In the genomic region with DNA sequence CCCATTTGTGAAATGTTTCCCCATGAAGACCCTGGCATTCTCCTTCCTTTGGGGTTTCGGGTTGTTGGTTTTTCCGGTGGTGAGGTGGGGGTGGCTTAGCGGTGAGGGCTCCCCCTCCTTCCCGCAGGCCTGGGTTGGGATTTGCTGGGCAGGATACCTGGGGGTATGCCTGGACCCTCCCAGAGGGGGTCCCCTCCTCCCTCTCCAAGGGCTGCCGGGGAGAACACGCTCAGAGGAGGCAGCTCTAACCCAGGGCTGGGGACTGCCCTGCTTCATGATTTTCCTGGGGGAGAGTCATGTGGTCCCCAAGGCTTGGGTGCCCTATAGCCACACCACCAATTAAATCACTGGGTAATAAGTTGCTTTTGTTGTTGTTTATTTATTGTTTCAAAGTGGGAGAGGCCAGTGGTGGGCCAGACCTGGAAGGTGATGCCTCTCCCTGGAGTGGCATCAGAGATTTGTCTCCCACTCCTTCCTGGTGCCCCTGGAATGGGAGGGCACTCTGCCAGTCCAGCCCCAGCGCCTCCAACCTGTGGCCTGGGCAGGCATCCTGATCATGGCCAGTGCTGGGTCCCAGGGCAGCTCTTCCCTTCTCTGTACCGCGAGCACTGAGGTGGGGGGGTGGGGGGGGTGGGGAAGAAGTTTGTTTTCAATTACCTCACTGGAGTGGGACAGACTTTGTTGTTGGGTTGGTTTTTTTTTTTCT, we compare ENCODE assay signal across 9 cellular contexts. TPM values are rescaled to one million over a fixed set of nuclear protein-coding genes. Genes with fewer than 3 reads are reported as not detected.
DNase-seq lines count a peak whose midpoint lies in the region; ATAC-seq and TF ChIP-seq lines count a peak whose summit lies in the region.
"Had no signal": no experiment of that assay in that cellular context is flagged by ENCODE, and none has a peak within 500 bp of the region (broad histone marks: within the 10 kb centered on the region; RNA-seq: fewer than 3 reads in every experiment).

No MANE protein-coding gene starts in this region.

- ATAC-seq in left lobe of liver (no peak), GM19467 (IDR thresholded peaks at IDR 0.05; ENCODE audit: unreplicated experiment) (no peak)

- no peaks in the 10 kb centered on the region for H3K9me3 ChIP-seq in breast epithelium
- no peaks in the 10 kb centered on the region for H3K9me3 ChIP-seq in mucosa of stomach (ENCODE audit: control insufficient read depth, low read length)
- H3K9me3 ChIP-seq: testis had no signal

- H2AFZ ChIP-seq in ACC112 (ENCODE audit: low read length, unreplicated experiment): no peak overlapping the region

- H3K27ac ChIP-seq in ACC112 (ENCODE audit: low read depth, low read length): peak overlapping the region; percentile 99
- H3K27ac ChIP-seq in breast epithelium: peak overlapping the region; percentile 91 to 96
- no peak overlapping the region for H3K27ac ChIP-seq in caudate nucleus (ENCODE audit: low read depth, low read length)

- peak overlapping the region; percentile 84 for H3K9ac ChIP-seq in mucosa of stomach (ENCODE audit: low read length)

- no peak for TF ChIP-seq CTCF in breast epithelium (IDR thresholded peaks at IDR 0.05)

- no peaks in the 10 kb centered on the region for H3K36me3 ChIP-seq in ACC112 (ENCODE audit: insufficient read depth, low read length)
- no peaks in the 10 kb centered on the region for H3K36me3 ChIP-seq in breast epithelium
- H3K36me3 ChIP-seq in mucosa of stomach (ENCODE audit: control insufficient read depth, insufficient read depth, low read length): no peaks in the 10 kb centered on the region

- H3K79me2 ChIP-seq in ACC112 (ENCODE audit: control insufficient read depth, insufficient read depth, low read length, unreplicated experiment): peaks cover 35% of the 10 kb centered on the region

- H3K27me3 ChIP-seq in ACC112 (ENCODE audit: insufficient read depth, low read length) (no peaks in the 10 kb centered on the region), breast epithelium (no peaks in the 10 kb centered on the region), mucosa of stomach (ENCODE audit: control insufficient read depth, insufficient read depth, low read length) (peaks cover 2% of the 10 kb centered on the region)
- H3K27me3 ChIP-seq: testis had no signal

- intact Hi-C loops in breast epithelium (cut with DNase I; ENCODE audit: low total_unique reads): no loop called here

- peak overlapping the region; percentile 95 for H3K4me3 ChIP-seq in ACC112 (ENCODE audit: low read depth, low read length)
- peak overlapping the region in 2 of 3 donors; percentile 75 to 94 for H3K4me3 ChIP-seq in breast epithelium
- peak overlapping the region; percentile 46 for H3K4me3 ChIP-seq in mucosa of stomach (ENCODE audit: low read length)

- DNase-seq in HK-2 (ENCODE audit: unreplicated experiment) (peak; percentile 78), breast epithelium (ENCODE audit: low spot score in 2 of 2) (no peak), left lobe of liver (ENCODE audit: low spot score) (no peak), caudate nucleus (lab: John Stamatoyannopoulos, UW) (no peak)
- no peak for DNase-seq in activated CD4-positive, CD25-positive, alpha-beta regulatory T cell (lab: John Stamatoyannopoulos, UW)

- no peak for TF ChIP-seq POLR2A in breast epithelium (IDR thresholded peaks at IDR 0.05)

- H3K4me1 ChIP-seq in ACC112 (ENCODE audit: control insufficient read depth, insufficient read depth, low read length, unreplicated experiment): peaks cover 64% of the 10 kb centered on the region
- peaks cover 6 to 15% of the 10 kb centered on the region in 2 donors for H3K4me1 ChIP-seq in breast epithelium
- peaks cover 49% of the 10 kb centered on the region for H3K4me1 ChIP-seq in mucosa of stomach (ENCODE audit: control insufficient read depth, insufficient read depth, low read length)

RNA-seq across cellular contexts. Expression of a gene that starts 1.3 kb away (rescaled TPM):
- total RNA-seq in breast epithelium (10 to 100 TPM in 2 of 3 donors, 1 to 10 TPM in 1; 3.2 to 11.1 (median 10.2) TPM), left lobe of liver (0.43 TPM)

RNA-seq across cellular contexts. Expression of a gene that starts 17.1 kb away (rescaled TPM):
- total RNA-seq in breast epithelium (10 to 100 TPM; 11.0 to 31.0 (median 24.6) TPM), left lobe of liver (14.9 TPM)

RNA-seq across cellular contexts. Expression of a gene that starts 21.4 kb away (rescaled TPM):
- total RNA-seq in breast epithelium: 10 to 100 TPM; 48.7 to 91.5 (median 69.2) TPM
- 96.6 TPM for total RNA-seq in left lobe of liver

RNA-seq across cellular contexts. Expression of a gene that starts 26.9 kb away (rescaled TPM):
- total RNA-seq in breast epithelium: 10 to 100 TPM; 73.1 to 91.9 (median 76.7) TPM
- 63.1 TPM for total RNA-seq in left lobe of liver

RNA-seq across cellular contexts. Expression of a gene that starts 29.2 kb away (rescaled TPM):
- total RNA-seq in breast epithelium: 1 to 10 TPM in 2 of 3 donors, under 1 TPM in 1; 0.66 to 2.0 (median 1.6) TPM
- total RNA-seq in left lobe of liver: 1.1 TPM
